ENCODE assay signal across 16 cellular contexts in the genomic region with DNA sequence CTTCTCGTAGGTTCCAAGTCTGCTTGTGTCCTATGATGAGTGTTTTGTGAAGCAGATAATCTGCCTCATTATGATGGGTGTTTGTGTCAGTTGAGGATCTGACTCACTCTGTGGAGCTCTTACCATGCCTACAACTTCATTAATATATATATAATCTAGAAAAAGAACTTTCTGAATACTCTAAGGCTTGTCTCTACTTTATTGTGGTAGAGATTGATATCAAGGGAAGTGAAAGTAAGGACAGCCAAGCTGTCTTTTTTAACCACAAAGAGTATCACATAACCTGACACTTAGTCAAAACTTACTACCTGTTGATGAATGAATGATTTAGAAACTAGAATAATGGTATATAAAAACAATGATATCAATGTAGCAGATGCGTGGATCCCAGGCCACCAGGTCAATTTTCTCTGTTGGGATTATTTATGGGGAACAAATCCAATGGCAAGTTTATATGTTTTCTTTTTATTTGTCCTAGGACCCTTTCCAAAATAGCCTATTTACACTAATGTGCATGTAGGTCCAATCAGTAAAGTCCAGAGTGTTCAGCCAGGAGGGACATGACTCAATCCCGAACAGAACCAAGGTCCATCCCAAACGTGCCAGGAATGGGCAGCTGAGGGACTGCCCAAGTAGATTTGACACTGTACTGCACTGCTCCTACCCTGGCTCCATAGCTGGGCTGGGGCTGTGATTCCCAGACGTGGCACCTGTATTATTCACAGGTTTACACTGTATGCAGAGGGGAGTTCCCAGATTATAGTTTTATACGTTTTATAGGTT.
DNase-seq lines count a peak whose midpoint lies in the region; ATAC-seq and TF ChIP-seq lines count a peak whose summit lies in the region.
"Had no signal": no experiment of that assay in that cellular context is flagged by ENCODE, and none has a peak within 500 bp of the region (broad histone marks: within the 10 kb centered on the region; RNA-seq: fewer than 3 reads in every experiment).

No MANE protein-coding gene starts in this region.

- no peaks in the 10 kb centered on the region for H3K36me3 Mint-ChIP-seq in type B pancreatic cell

- no peak overlapping the region for H3K4me3 Mint-ChIP-seq in type B pancreatic cell
- H3K4me3 Mint-ChIP-seq: dendritic cell treated with granulocyte-macrophage colony-stimulating factor and Interleukin-4, amounts not matched to agents 40 ng/mL and 50 ng/mL, for 4 days had no signal

- no peaks in the 10 kb centered on the region for H3K36me3 ChIP-seq in GM06990 (ENCODE audit: control insufficient read depth, insufficient read depth, low read length)
- H3K36me3 ChIP-seq: ascending aorta had no signal

- DNase-seq in GM06990 (ENCODE audit: extremely low read depth, insufficient read length) (peak; percentile 20), GM10266 (ENCODE audit: extremely low spot score) (no peak), type B pancreatic cell (ENCODE audit: extremely low spot score, unreplicated experiment) (no peak), T-helper 9 cell (no peak), iPS-NIHi11 (ENCODE audit: low spot score) (no peak)
- DNase-seq: Calu3, Karpas-422, mesendoderm, NCI-H2107, nucleus accumbens had no signal

- peaks cover 8% of the 10 kb centered on the region for H3K4me1 Mint-ChIP-seq in type B pancreatic cell (ENCODE audit: unreplicated experiment)

- TF ChIP-seq CTCF in GM06990 (IDR thresholded peaks at IDR 0.05; ENCODE audit: insufficient read depth, low read length, poor library complexity, severe bottlenecking) (no peak), GM10266 (IDR thresholded peaks at IDR 0.05; ENCODE audit: control insufficient read depth, insufficient read depth, low read depth, missing control alignments) (no peak), type B pancreatic cell (conservative IDR thresholded peaks at IDR 0.05) (no peak)

- H3K4me3 ChIP-seq in GM06990 (replicated peaks; ENCODE audit: low read depth, low read length) = no peak overlapping the region
- H3K4me3 ChIP-seq: ascending aorta, SK-N-MC had no signal

- H3K27me3 ChIP-seq in GM06990 (replicated peaks; ENCODE audit: control insufficient read depth, insufficient read depth, low read length) = no peaks in the 10 kb centered on the region
- H3K27me3 ChIP-seq: ascending aorta had no signal

- peaks cover 20% of the 10 kb centered on the region for H3K27me3 Mint-ChIP-seq in type B pancreatic cell
- H3K27me3 Mint-ChIP-seq: dendritic cell treated with granulocyte-macrophage colony-stimulating factor and Interleukin-4, amounts not matched to agents 40 ng/mL and 50 ng/mL, for 4 days had no signal

- peak; percentile 69 for ATAC-seq in GM19043 (IDR thresholded peaks at IDR 0.05; ENCODE audit: low read depth, unreplicated experiment)
- ATAC-seq in HG02870 (IDR thresholded peaks at IDR 0.05; ENCODE audit: unreplicated experiment) = peak; percentile 85
- ATAC-seq in HG03521 (IDR thresholded peaks at IDR 0.05; ENCODE audit: unreplicated experiment) = peak; percentile 81

- no peak overlapping the region for H3K27ac Mint-ChIP-seq in type B pancreatic cell
- H3K27ac Mint-ChIP-seq: dendritic cell treated with granulocyte-macrophage colony-stimulating factor and Interleukin-4, amounts not matched to agents 40 ng/mL and 50 ng/mL, for 4 days had no signal

- H3K9me3 Mint-ChIP-seq in type B pancreatic cell = peaks cover 4% of the 10 kb centered on the region
- H3K9me3 Mint-ChIP-seq: dendritic cell treated with granulocyte-macrophage colony-stimulating factor and Interleukin-4, amounts not matched to agents 40 ng/mL and 50 ng/mL, for 4 days had no signal
